ENCODE assay signal across 12 cellular contexts in genomic region chr20:50274570-50275430, GRCh38.
DNase-seq lines count a peak whose midpoint lies in the region; ATAC-seq and TF ChIP-seq lines count a peak whose summit lies in the region.
"Had no signal": no experiment of that assay in that cellular context is flagged by ENCODE, and none has a peak within 500 bp of the region (broad histone marks: within the 10 kb centered on the region; RNA-seq: fewer than 3 reads in every experiment).

No MANE protein-coding gene starts in this region.

- H3K9me3 Mint-ChIP-seq in activated naive CD4-positive, alpha-beta T cell treated with anti-CD3 and anti-CD28 coated beads, Interleukin-2, amount 10 ng/mL, durations not matched to agents 7 days and 5 days = no peaks in the 10 kb centered on the region
- H3K9me3 Mint-ChIP-seq: stimulated activated effector memory CD8-positive, alpha-beta T cell treated with anti-CD3 and anti-CD28 coated beads, Interleukin-12 subunit alpha, Interleukin-12 subunit beta, amount 100 ng/mL, for 72 hours had no signal

- peak overlapping the region; percentile 9 for H3K9ac ChIP-seq in muscle layer of colon (ENCODE audit: low read length)
- H3K9ac ChIP-seq in mammary epithelial cell (ENCODE audit: insufficient read depth, low read length) = no peak overlapping the region

- no peaks in the 10 kb centered on the region for H4K20me1 ChIP-seq in mammary epithelial cell (ENCODE audit: insufficient read depth, low read length)

- H3K9me3 ChIP-seq in muscle layer of colon (ENCODE audit: low read length) (no peaks in the 10 kb centered on the region), tibial nerve (no peaks in the 10 kb centered on the region), mammary epithelial cell (replicated peaks; ENCODE audit: insufficient read depth, low read length) (no peaks in the 10 kb centered on the region)

- H3K36me3 ChIP-seq in muscle layer of colon (ENCODE audit: insufficient read depth, low read length) (no peaks in the 10 kb centered on the region), tibial nerve (no peaks in the 10 kb centered on the region), mammary epithelial cell (ENCODE audit: insufficient read depth, low read length) (no peaks in the 10 kb centered on the region)

- no peak for TF ChIP-seq POLR2A in tibial nerve (IDR thresholded peaks at IDR 0.05)

- no peak overlapping the region for H2AFZ ChIP-seq in mammary epithelial cell (ENCODE audit: low read depth, low read length)

- TF ChIP-seq CTCF in tibial nerve (IDR thresholded peaks at IDR 0.05) = no peak
- TF ChIP-seq CTCF in mammary epithelial cell (conservative IDR thresholded peaks at IDR 0.05 in 1 of 2, IDR thresholded peaks at IDR 0.05 in 1 of 2; ENCODE audit: extremely low read depth in 1 of 2, insufficient read depth in 1 of 2, low read depth in 1 of 2, low read length in 2 of 2) = no peak

- ATAC-seq in Right ventricle myocardium inferior = peak; percentile 40
- no peak for ATAC-seq in GM21786 (IDR thresholded peaks at IDR 0.05; ENCODE audit: unreplicated experiment)
- no peak for ATAC-seq in HG03442 (IDR thresholded peaks at IDR 0.05; ENCODE audit: unreplicated experiment)
- ATAC-seq: activated CD4-positive, alpha-beta T cell treated with anti-CD3 and anti-CD28 coated beads for 36 hours; stimulated activated effector memory CD8-positive, alpha-beta T cell treated with anti-CD3 and anti-CD28 coated beads, Interleukin-12 subunit alpha, Interleukin-12 subunit beta, amount 100 ng/mL, for 72 hours had no signal

- peak; percentile 78 to 84 for TF ChIP-seq EP300 in tibial nerve (IDR thresholded peaks at IDR 0.05)

- in situ Hi-C loops in mammary epithelial cell (cut with MboI; ENCODE audit: low sequenced_read_pairs in 2 of 2) = no loop called here

- no peak overlapping the region for H3K4me2 ChIP-seq in mammary epithelial cell (ENCODE audit: insufficient read depth, low read depth, low read length)

- H3K27ac ChIP-seq in muscle layer of colon (ENCODE audit: low read depth, low read length) = no peak overlapping the region
- H3K27ac ChIP-seq in tibial nerve = peak overlapping the region in 3 of 4 donors; percentile 30 to 80 (median 70)
- H3K27ac ChIP-seq in mammary epithelial cell (ENCODE audit: insufficient read depth, low read depth, low read length) = no peak overlapping the region

- CTCF ChIA-PET in mammary epithelial cell (lab: Charles Lee; ENCODE audit: low non-redundant PET) = no interaction called here
- CTCF ChIA-PET in activated naive CD4-positive, alpha-beta T cell treated with anti-CD3 and anti-CD28 coated beads, Interleukin-2, amount 10 ng/mL, durations not matched to agents 7 days and 5 days (lab: Charles Lee) = interaction anchor here (0.6 kb wide), 1 partner anchor 77 kb away, joined by 3 read pairs; no protein-coding TSS in a partner anchor

- dilution Hi-C loops in mammary epithelial cell (cut with HindIII; ENCODE audit: low sequenced_read_pairs) = no loop called here

- H3K4me3 ChIP-seq in muscle layer of colon (ENCODE audit: low read depth in 1 of 2, low read length in 2 of 2) (no peak overlapping the region), tibial nerve (no peak overlapping the region), mammary epithelial cell (replicated peaks in 1 of 3; ENCODE audit: insufficient read depth in 1 of 3, low read depth in 2 of 3, low read length in 3 of 3) (no peak overlapping the region)

- no peak overlapping the region for H3K27ac Mint-ChIP-seq in activated naive CD4-positive, alpha-beta T cell treated with anti-CD3 and anti-CD28 coated beads, Interleukin-2, amount 10 ng/mL, durations not matched to agents 7 days and 5 days
- H3K27ac Mint-ChIP-seq: stimulated activated effector memory CD8-positive, alpha-beta T cell treated with anti-CD3 and anti-CD28 coated beads, Interleukin-12 subunit alpha, Interleukin-12 subunit beta, amount 100 ng/mL, for 72 hours had no signal

- no peak overlapping the region for H3K4me3 Mint-ChIP-seq in activated naive CD4-positive, alpha-beta T cell treated with anti-CD3 and anti-CD28 coated beads, Interleukin-2, amount 10 ng/mL, durations not matched to agents 7 days and 5 days
- H3K4me3 Mint-ChIP-seq: activated CD4-positive, alpha-beta T cell treated with anti-CD3 and anti-CD28 coated beads for 36 hours; stimulated activated effector memory CD8-positive, alpha-beta T cell treated with anti-CD3 and anti-CD28 coated beads, Interleukin-12 subunit alpha, Interleukin-12 subunit beta, amount 100 ng/mL, for 72 hours had no signal

- intact Hi-C loops in Right ventricle myocardium inferior (cut with DNase I) = loop anchor here (5.0 kb wide), 1 partner anchor 123 kb away; no protein-coding TSS in a partner anchor
- intact Hi-C loops in mammary epithelial cell (cut with micrococcal nuclease) = no loop called here

- H3K27me3 ChIP-seq in muscle layer of colon (ENCODE audit: control insufficient read depth in 1 of 2, insufficient read depth in 2 of 2, low read length in 2 of 2) (no peaks in the 10 kb centered on the region), tibial nerve (no peaks in the 10 kb centered on the region), mammary epithelial cell (ENCODE audit: insufficient read depth, low read length) (no peaks in the 10 kb centered on the region)

- no peaks in the 10 kb centered on the region for H3K79me2 ChIP-seq in mammary epithelial cell (ENCODE audit: insufficient read depth, low read length)

- H3K27me3 Mint-ChIP-seq in activated naive CD4-positive, alpha-beta T cell treated with anti-CD3 and anti-CD28 coated beads, Interleukin-2, amount 10 ng/mL, durations not matched to agents 7 days and 5 days = peaks cover 82% of the 10 kb centered on the region

- H3K36me3 Mint-ChIP-seq in activated naive CD4-positive, alpha-beta T cell treated with anti-CD3 and anti-CD28 coated beads, Interleukin-2, amount 10 ng/mL, durations not matched to agents 7 days and 5 days = no peaks in the 10 kb centered on the region
- H3K36me3 Mint-ChIP-seq: stimulated activated effector memory CD8-positive, alpha-beta T cell treated with anti-CD3 and anti-CD28 coated beads, Interleukin-12 subunit alpha, Interleukin-12 subunit beta, amount 100 ng/mL, for 72 hours had no signal

- peaks cover 12% of the 10 kb centered on the region for H3K4me1 ChIP-seq in muscle layer of colon (ENCODE audit: insufficient read depth, low read length)
- H3K4me1 ChIP-seq in tibial nerve = peaks cover 0 to 71% (median 38%) of the 10 kb centered on the region in 4 donors
- peaks cover 6% of the 10 kb centered on the region for H3K4me1 ChIP-seq in mammary epithelial cell (ENCODE audit: insufficient read depth, low read length)

- DNase-seq in SKM-1 treated with dmso at 0.1 percent for 144 hours (lab: John Stamatoyannopoulos, UW; ENCODE audit: unreplicated experiment) = peak; percentile 99
- DNase-seq in Right ventricle myocardium inferior (ENCODE audit: missing footprints) = peak; percentile 95
- DNase-seq in tibial nerve (ENCODE audit: low spot score in 2 of 2) = peak in 1 of 2 donors; percentile 51
- DNase-seq in mammary epithelial cell = no peak
- no peak for DNase-seq in activated naive CD4-positive, alpha-beta T cell treated with anti-CD3 and anti-CD28 coated beads, Interleukin-2, amount 10 ng/mL, durations not matched to agents 7 days and 5 days
- DNase-seq: activated CD4-positive, alpha-beta T cell treated with anti-CD3 and anti-CD28 coated beads for 36 hours; NCI-H2107; RPMI8226 had no signal

- 73 to 75% methylated on average over 17 to 21 of the region's 21 CpGs for WGBS in tibial nerve, 2 donors
- 97% methylated on average over 17 of the region's 21 CpGs for WGBS in mammary epithelial cell (ENCODE audit: low coverage, missing lambda C conversion rate)

- BruUV-seq in mammary epithelial cell (replicated peaks; lab: Mats Ljungman, UMichigan) = no TSS peak

- peaks cover 8% of the 10 kb centered on the region for H3K4me1 Mint-ChIP-seq in activated naive CD4-positive, alpha-beta T cell treated with anti-CD3 and anti-CD28 coated beads, Interleukin-2, amount 10 ng/mL, durations not matched to agents 7 days and 5 days

Comparison
In these comparisons a context has a peak if more than half of its experiments do, and no peak if none do; other contexts are left out.
1. DNase-seq: peak in SKM-1 treated with dmso at 0.1 percent for 144 hours (single experiment) and Right ventricle myocardium inferior (single experiment); none in mammary epithelial cell (single experiment) and activated naive CD4-positive, alpha-beta T cell treated with anti-CD3 and anti-CD28 coated beads, Interleukin-2, amount 10 ng/mL, durations not matched to agents 7 days and 5 days (single experiment).
2. H3K27ac ChIP-seq: peak in tibial nerve (3 of 4); none in muscle layer of colon (single experiment) and mammary epithelial cell (single experiment).